ENCODE assay signal across 20 cellular contexts in the genomic region with DNA sequence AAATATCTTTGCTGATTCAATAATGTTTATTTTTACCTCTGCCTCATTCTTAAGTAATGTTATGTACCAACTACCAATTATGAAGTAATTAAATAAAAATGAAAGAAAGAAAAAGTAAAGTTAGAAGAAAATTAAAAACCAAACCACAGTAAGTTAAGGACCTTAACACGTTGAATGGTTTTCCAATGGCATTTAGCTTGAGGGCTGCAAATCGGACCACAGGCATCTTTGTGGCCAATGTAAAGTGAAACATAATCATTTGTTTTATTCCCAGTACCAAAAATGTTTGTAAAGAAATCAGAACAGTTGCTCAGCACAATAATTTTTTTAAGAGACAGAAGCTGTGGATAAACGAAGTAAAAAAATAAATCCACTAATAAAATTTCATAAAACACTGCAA.
"Had no signal": no experiment of that assay in that cellular context is flagged by ENCODE, and none has a peak within 500 bp of the region (broad histone marks: within the 10 kb centered on the region; RNA-seq: fewer than 3 reads in every experiment).

No MANE protein-coding gene starts in this region.

- H3K4me3 ChIP-seq: body of pancreas had no signal

- H3K36me3 ChIP-seq: WERI-Rb-1 had no signal

- H3K9me3 ChIP-seq: body of pancreas, SK-N-SH had no signal

- H3K27ac ChIP-seq: body of pancreas, WERI-Rb-1 had no signal

- DNase-seq: activated CD4-positive, alpha-beta memory T cell treated with anti-CD3 and anti-CD28 coated beads, Interleukin-2, amount 10 ng/mL, durations not matched to agents 7 days and 5 days; activated CD4-positive, alpha-beta T cell treated with anti-CD3 and anti-CD28 coated beads for 36 hours; activated CD4-positive, alpha-beta T cell treated with anti-CD3 and anti-CD28 coated beads, Interleukin-2, amount 50 U/mL, for 1 hour; activated gamma-delta T cell; activated naive CD4-positive, alpha-beta T cell treated with anti-CD3 and anti-CD28 coated beads for 36 hours; activated T-cell treated with anti-CD3 and anti-CD28 coated beads for 4 hours; activated T-cell treated with anti-CD3 and anti-CD28 coated beads, Interleukin-2, amount 50 U/mL, for 48 hours; body of pancreas; central memory CD4-positive, alpha-beta T cell; NCI-H1105 treated with DMSO at 0.1 percent for 48 hours; NCI-H1436 treated with DMSO at 0.1 percent for 48 hours; NCI-H187 treated with DMSO at 0.1 percent for 48 hours; NCI-H2081 treated with DMSO at 0.1 percent for 48 hours; NCI-H226; NCI-H526; NCI-H82; RPMI8226; SK-N-SH; T-helper 1 cell; WERI-Rb-1 had no signal

- H3K27me3 ChIP-seq: body of pancreas had no signal

- H3K9ac ChIP-seq: SK-N-SH had no signal

- H3K4me2 ChIP-seq: SK-N-SH had no signal
